8 cellular contexts compared by ENCODE assay signal in genomic region chr4:18166925-18167324, GRCh38.
"Had no signal": no experiment of that assay in that cellular context is flagged by ENCODE, and none has a peak within 500 bp of the region (broad histone marks: within the 10 kb centered on the region; RNA-seq: fewer than 3 reads in every experiment).

No MANE protein-coding gene starts in this region.

- ATAC-seq: GM12878 had no signal

- DNase-seq: GDM1, GF-D8 had no signal

- H3K4me3 ChIP-seq: GM12878 had no signal

- FAIRE-seq: G401.6, GM12878, GM12891, GM12892, GM18507, GM19239 had no signal
